ENCODE assay signal across 8 cellular contexts in the genomic region with DNA sequence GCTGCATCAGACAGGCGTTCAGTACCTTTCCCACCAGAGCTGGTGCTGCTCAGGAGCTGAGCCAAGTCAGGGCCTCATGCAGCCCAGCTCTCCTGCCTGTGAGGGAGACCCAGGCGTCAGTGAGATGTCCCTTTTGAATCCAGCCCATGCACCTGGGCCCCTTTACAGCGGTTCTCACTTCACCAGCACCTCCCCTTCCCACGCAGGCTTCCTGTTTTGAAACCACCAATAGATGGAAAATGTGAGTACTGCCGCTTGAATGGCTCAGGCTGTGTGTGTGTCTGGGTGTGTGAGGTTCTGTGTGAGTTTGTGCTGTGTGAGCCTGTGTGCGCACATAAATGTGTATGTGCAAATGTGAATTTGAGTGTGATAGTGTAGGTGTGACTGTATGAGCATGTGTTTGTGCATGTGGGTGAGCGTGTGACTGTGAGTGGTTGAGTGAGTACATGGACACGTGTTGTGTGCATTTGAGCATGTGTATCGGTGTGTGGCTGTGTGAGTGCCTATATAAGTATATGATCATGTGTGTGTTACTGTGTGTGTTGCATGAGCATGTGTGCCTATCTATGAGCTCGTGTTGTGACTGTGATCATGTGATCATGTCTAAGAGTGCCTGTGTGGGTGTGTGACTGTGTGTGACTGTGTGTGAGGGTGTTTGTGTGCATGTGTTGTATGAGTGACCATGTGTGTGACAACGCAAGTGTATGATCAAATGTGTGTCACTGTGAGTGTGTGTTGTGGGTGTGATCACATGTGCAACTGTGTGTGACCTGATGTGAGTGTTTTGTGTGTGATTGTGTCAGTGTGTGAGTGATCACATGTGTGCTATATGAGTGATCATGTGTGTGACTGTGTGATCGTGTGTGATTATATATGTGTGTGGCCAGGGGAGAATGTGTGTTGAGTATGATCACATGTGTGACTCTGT.
A peak's percentile ranks its signal among the peaks of the same experiment; 100 is the strongest.
DNase-seq lines count a peak whose midpoint lies in the region; ATAC-seq lines count a peak whose summit lies in the region.

No MANE protein-coding gene starts in this region.

- no peaks in the 10 kb centered on the region for H3K9me3 ChIP-seq in HAP-1

- in situ Hi-C loops in HAP-1 (cut with MboI; ENCODE audit: low sequenced_read_pairs): no loop called here

- H3K36me3 ChIP-seq in HAP-1 (replicated peaks): no peaks in the 10 kb centered on the region

- no peak overlapping the region for H3K4me3 ChIP-seq in HAP-1

- H3K27me3 ChIP-seq in HAP-1 (ENCODE audit: low read depth): peaks cover 22% of the 10 kb centered on the region

- H3K4me1 ChIP-seq in HAP-1: no peaks in the 10 kb centered on the region; the same call in 1 of the 2 replicates

- DNase-seq in activated CD4-positive, alpha-beta T cell treated with anti-CD3 and anti-CD28 coated beads for 24 hours (ENCODE audit: low read depth in 2 of 2): peak; percentile 61 to 68
- DNase-seq in effector CD8-positive, alpha-beta T cell (lab: John Stamatoyannopoulos, UW): peak; percentile 47
- peak; percentile 74 to 76 for DNase-seq in stimulated activated CD8-positive, alpha-beta memory T cell treated with anti-CD3 and anti-CD28 coated beads, Interleukin-15, amount 100 ng/mL, for 48 hours (ENCODE audit: low read depth in 2 of 2)
- DNase-seq in left lobe of liver (ENCODE audit: low spot score): no peak
- DNase-seq in superior temporal gyrus (ENCODE audit: extremely low spot score): no peak
- no peak for DNase-seq in HAP-1 (ENCODE audit: low spot score in 2 of 2)

- ATAC-seq in GM19023 (IDR thresholded peaks at IDR 0.05; ENCODE audit: unreplicated experiment): peak; percentile 51
- peak; percentile 55 for ATAC-seq in HG03354 (IDR thresholded peaks at IDR 0.05; ENCODE audit: poor library complexity, severe bottlenecking, unreplicated experiment)
- ATAC-seq in left lobe of liver: no peak

Comparison
In these comparisons a context has a peak if more than half of its experiments do, and no peak if none do; other contexts are left out.
1. DNase-seq: peak in activated CD4-positive, alpha-beta T cell treated with anti-CD3 and anti-CD28 coated beads for 24 hours (2 of 2), effector CD8-positive, alpha-beta T cell (single experiment) and stimulated activated CD8-positive, alpha-beta memory T cell treated with anti-CD3 and anti-CD28 coated beads, Interleukin-15, amount 100 ng/mL, for 48 hours (2 of 2); none in left lobe of liver (single experiment), superior temporal gyrus (single experiment) and HAP-1 (0 of 2).